In genomic region chr20:50193169-50193850, GRCh38 we compare ENCODE assay signal across 8 cellular contexts. TPM values are rescaled to one million over a fixed set of nuclear protein-coding genes. Genes with fewer than 3 reads are reported as not detected.
A peak's percentile ranks its signal among the peaks of the same experiment; 100 is the strongest.
DNase-seq lines count a peak whose midpoint lies in the region; ATAC-seq and TF ChIP-seq lines count a peak whose summit lies in the region.

No MANE protein-coding gene starts in this region.

- H3K9me3 ChIP-seq in Karpas-422 (ENCODE audit: low read length) (no peaks in the 10 kb centered on the region), muscle layer of duodenum (ENCODE audit: control insufficient read depth in 1 of 2, low read length in 2 of 2) (no peaks in the 10 kb centered on the region)

- POLR2A ChIA-PET in BJ (lab: Charles Lee): no interaction called here

- no peak overlapping the region for H3K27ac ChIP-seq in Karpas-422 (ENCODE audit: low read length)
- H3K27ac ChIP-seq in cingulate gyrus (ENCODE audit: low read depth, low read length): peak overlapping the region; percentile 93
- peak overlapping the region; percentile 94 for H3K27ac ChIP-seq in muscle layer of duodenum (ENCODE audit: low read length)

- H4K20me1 ChIP-seq in Karpas-422 (ENCODE audit: insufficient read depth, low read depth, low read length): peaks cover 29% of the 10 kb centered on the region

- TF ChIP-seq CTCF in BJ (IDR thresholded peaks at IDR 0.05; ENCODE audit: insufficient read depth, low read depth, low read length): no peak

- DNase-seq in BJ (ENCODE audit: low read depth) (no peak), Karpas-422 (no peak), epidermal melanocyte (ENCODE audit: insufficient read length, low spot score) (no peak)

- peaks cover 14% of the 10 kb centered on the region for H3K4me1 ChIP-seq in Karpas-422 (ENCODE audit: low read length)
- H3K4me1 ChIP-seq in muscle layer of duodenum (ENCODE audit: control insufficient read depth in 1 of 2, insufficient read depth in 2 of 2, low read length in 2 of 2): peaks cover 8 to 14% of the 10 kb centered on the region in 2 donors

- CTCF ChIA-PET in BJ (lab: Yijun Ruan, JAX): interaction anchor here (0.6 to 1.4 kb wide), 2 partner anchors 31 to 247 kb away, joined by 3 read pairs; no protein-coding TSS in a partner anchor

- no peaks in the 10 kb centered on the region for H3K27me3 ChIP-seq in BJ (ENCODE audit: control insufficient read depth, insufficient read depth, low read length)
- no peaks in the 10 kb centered on the region for H3K27me3 ChIP-seq in Karpas-422 (ENCODE audit: low read length)
- H3K27me3 ChIP-seq in muscle layer of duodenum (ENCODE audit: low read depth, low read length): no peaks in the 10 kb centered on the region

- H3K4me3 ChIP-seq in BJ (ENCODE audit: low read depth, low read length): peak overlapping the region; percentile 62
- H3K4me3 ChIP-seq in Karpas-422 (ENCODE audit: low read length): peak overlapping the region; percentile 94
- H3K4me3 ChIP-seq in muscle layer of duodenum (ENCODE audit: low read depth in 1 of 2, low read length in 2 of 2): peak overlapping the region; percentile 71 to 89

- H3K9ac ChIP-seq in Karpas-422 (ENCODE audit: low read length): peak overlapping the region; percentile 96

- H3K9me2 ChIP-seq in Karpas-422 (replicated peaks; ENCODE audit: insufficient read depth, low read length): no peaks in the 10 kb centered on the region

- H3K4me2 ChIP-seq in Karpas-422 (ENCODE audit: low read depth, low read length, poor library complexity, severe bottlenecking): peak overlapping the region; percentile 82

- ATAC-seq in esophagus mucosa: no peak
- no peak for ATAC-seq in HG03565 (IDR thresholded peaks at IDR 0.05; ENCODE audit: unreplicated experiment)
- no peak for ATAC-seq in HG02885 (IDR thresholded peaks at IDR 0.05; ENCODE audit: poor library complexity, unreplicated experiment)

- peaks cover 8% of the 10 kb centered on the region for H3K79me2 ChIP-seq in Karpas-422 (ENCODE audit: low read length)

- H3K36me3 ChIP-seq in BJ (ENCODE audit: control insufficient read depth, insufficient read depth, low read length) (peaks cover 24% of the 10 kb centered on the region), Karpas-422 (ENCODE audit: insufficient read depth, low read length) (peaks cover 3% of the 10 kb centered on the region; the same call in 1 of the 2 replicates), muscle layer of duodenum (ENCODE audit: control insufficient read depth in 1 of 2, insufficient read depth in 2 of 2, low read length in 2 of 2) (peaks cover 17 to 23% of the 10 kb centered on the region in 2 donors)

- no peak overlapping the region for H2AFZ ChIP-seq in Karpas-422 (ENCODE audit: low read length)

RNA-seq across cellular contexts. Expression of gene CEBPB, which starts 2.7 kb away (rescaled TPM):
- 23.3 and 24.6 TPM in 2 replicates for polyA plus RNA-seq in BJ (2011; rRNA removed)
- 7.7 and 10.9 TPM in 2 replicates for polyA minus RNA-seq in BJ (2011; rRNA and poly(A)+ RNA removed)
- total RNA-seq in Karpas-422 (2014; rRNA removed; shearing (Covaris generic); ENCODE audit: low replicate concordance): 24.4 and 49.1 TPM in 2 replicates
- total RNA-seq in esophagus mucosa: 59.8 TPM

RNA-seq across cellular contexts. Expression of gene PEDS1, which starts 39.8 kb away (rescaled TPM):
- 26.1 and 52.3 TPM in 2 replicates for polyA plus RNA-seq in BJ (2011; rRNA removed)
- 54.5 and 98.1 TPM in 2 replicates for polyA minus RNA-seq in BJ (2011; rRNA and poly(A)+ RNA removed)
- 14.5 and 29.7 TPM in 2 replicates for total RNA-seq in Karpas-422 (2014; rRNA removed; shearing (Covaris generic); ENCODE audit: low replicate concordance)
- total RNA-seq in esophagus mucosa: 27.0 TPM
